8 cellular contexts compared by ENCODE assay signal in the genomic region with DNA sequence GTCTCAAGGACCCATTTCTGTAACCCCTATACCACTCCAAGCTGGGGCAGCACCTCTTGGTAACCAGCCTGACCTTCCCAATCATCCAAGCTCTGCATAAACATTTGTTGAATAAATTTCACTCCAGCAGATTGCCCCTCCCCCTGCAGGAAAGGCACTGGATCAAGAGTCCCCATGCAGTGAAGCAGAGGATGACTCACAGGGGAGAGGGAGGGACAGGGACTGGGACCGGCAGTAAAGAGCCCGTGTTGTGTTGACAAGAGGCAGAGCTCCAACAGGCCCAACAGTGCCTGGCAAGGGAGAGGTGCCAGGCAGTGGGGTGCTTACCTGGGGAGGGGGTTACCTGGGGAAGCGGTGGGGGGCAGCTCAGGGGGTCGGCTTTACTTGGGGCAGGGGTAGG. TPM values are rescaled to one million over a fixed set of nuclear protein-coding genes. Genes with fewer than 3 reads are reported as not detected.
DNase-seq lines count a peak whose midpoint lies in the region; ATAC-seq lines count a peak whose summit lies in the region.

No MANE protein-coding gene starts in this region.

- H3K4me3 ChIP-seq in CD4-positive, alpha-beta memory T cell (ENCODE audit: low read length in 2 of 2): no peak overlapping the region

- CTCF ChIA-PET in CD4-positive, alpha-beta memory T cell (lab: Charles Lee; ENCODE audit: partially characterized antibody): no interaction called here
- CTCF ChIA-PET in activated CD4-positive, alpha-beta memory T cell treated with anti-CD3 and anti-CD28 coated beads for 36 hours (lab: Charles Lee): interaction anchor here (0.9 to 1.6 kb wide), 2 partner anchors 10 to 32 kb away, joined by 3 read pairs; a partner anchor contains a TSS

- no peak overlapping the region for H3K4me3 Mint-ChIP-seq in CD4-positive, alpha-beta memory T cell
- no peak overlapping the region for H3K4me3 Mint-ChIP-seq in dendritic cell treated with granulocyte-macrophage colony-stimulating factor and Interleukin-4, amounts not matched to agents 40 ng/mL and 50 ng/mL, for 4 days
- H3K4me3 Mint-ChIP-seq in activated CD4-positive, alpha-beta memory T cell treated with anti-CD3 and anti-CD28 coated beads for 36 hours: no peak overlapping the region

- no peaks in the 10 kb centered on the region for H3K9me3 Mint-ChIP-seq in CD4-positive, alpha-beta memory T cell
- H3K9me3 Mint-ChIP-seq in dendritic cell treated with granulocyte-macrophage colony-stimulating factor and Interleukin-4, amounts not matched to agents 40 ng/mL and 50 ng/mL, for 4 days: no peaks in the 10 kb centered on the region
- no peaks in the 10 kb centered on the region for H3K9me3 Mint-ChIP-seq in activated CD4-positive, alpha-beta memory T cell treated with anti-CD3 and anti-CD28 coated beads for 36 hours

- no peaks in the 10 kb centered on the region for H3K27me3 ChIP-seq in CD4-positive, alpha-beta memory T cell (ENCODE audit: insufficient read depth, low read length)

- DNase-seq in CD4-positive, alpha-beta memory T cell: no peak
- DNase-seq in NCI-H2196 treated with DMSO at 0.1 percent for 48 hours (lab: John Stamatoyannopoulos, UW; ENCODE audit: unreplicated experiment) (peak; percentile 30), medulla oblongata (ENCODE audit: extremely low spot score) (peak; percentile 66), NCI-H748 treated with DMSO at 0.1 percent for 48 hours (lab: John Stamatoyannopoulos, UW) (no peak), NCI-H526 treated with DMSO at 0.1 percent for 48 hours (lab: John Stamatoyannopoulos, UW) (no peak)
- DNase-seq in activated CD4-positive, alpha-beta memory T cell treated with anti-CD3 and anti-CD28 coated beads for 36 hours: no peak

- H3K36me3 Mint-ChIP-seq in CD4-positive, alpha-beta memory T cell: peaks cover 0 to 1% of the 10 kb centered on the region in 2 donors
- H3K36me3 Mint-ChIP-seq in dendritic cell treated with granulocyte-macrophage colony-stimulating factor and Interleukin-4, amounts not matched to agents 40 ng/mL and 50 ng/mL, for 4 days (ENCODE audit: low read depth): peaks cover 21% of the 10 kb centered on the region
- peaks cover 2% of the 10 kb centered on the region for H3K36me3 Mint-ChIP-seq in activated CD4-positive, alpha-beta memory T cell treated with anti-CD3 and anti-CD28 coated beads for 36 hours

- intact Hi-C loops in CD4-positive, alpha-beta memory T cell (cut with micrococcal nuclease): no loop called here
- intact Hi-C loops in dendritic cell treated with granulocyte-macrophage colony-stimulating factor and Interleukin-4, amounts not matched to agents 40 ng/mL and 50 ng/mL, for 4 days (cut with micrococcal nuclease): no loop called here
- intact Hi-C loops in activated CD4-positive, alpha-beta memory T cell treated with anti-CD3 and anti-CD28 coated beads for 36 hours (cut with micrococcal nuclease): no loop called here

- no peaks in the 10 kb centered on the region for H3K27me3 Mint-ChIP-seq in CD4-positive, alpha-beta memory T cell
- no peaks in the 10 kb centered on the region for H3K27me3 Mint-ChIP-seq in dendritic cell treated with granulocyte-macrophage colony-stimulating factor and Interleukin-4, amounts not matched to agents 40 ng/mL and 50 ng/mL, for 4 days
- H3K27me3 Mint-ChIP-seq in activated CD4-positive, alpha-beta memory T cell treated with anti-CD3 and anti-CD28 coated beads for 36 hours: no peaks in the 10 kb centered on the region

- peak overlapping the region in 5 of 7 donors; percentile 24 to 89 (median 59) for H3K27ac Mint-ChIP-seq in CD4-positive, alpha-beta memory T cell
- peak overlapping the region; percentile 14 for H3K27ac Mint-ChIP-seq in dendritic cell treated with granulocyte-macrophage colony-stimulating factor and Interleukin-4, amounts not matched to agents 40 ng/mL and 50 ng/mL, for 4 days
- H3K27ac Mint-ChIP-seq in activated CD4-positive, alpha-beta memory T cell treated with anti-CD3 and anti-CD28 coated beads for 36 hours: no peak overlapping the region

- H3K9me3 ChIP-seq in CD4-positive, alpha-beta memory T cell (ENCODE audit: control insufficient read depth in 1 of 2, low read length in 2 of 2): no peaks in the 10 kb centered on the region

- POLR2A ChIA-PET in CD4-positive, alpha-beta memory T cell (lab: Charles Lee; ENCODE audit: partially characterized antibody): no interaction called here
- POLR2A ChIA-PET in activated CD4-positive, alpha-beta memory T cell treated with anti-CD3 and anti-CD28 coated beads for 36 hours (lab: Charles Lee): no interaction called here

- no peak for ATAC-seq in HG03565 (IDR thresholded peaks at IDR 0.05; ENCODE audit: unreplicated experiment)

- H3K4me1 Mint-ChIP-seq in CD4-positive, alpha-beta memory T cell: peaks cover 0 to 8% (median under 1%) of the 10 kb centered on the region in 4 donors
- H3K4me1 Mint-ChIP-seq in dendritic cell treated with granulocyte-macrophage colony-stimulating factor and Interleukin-4, amounts not matched to agents 40 ng/mL and 50 ng/mL, for 4 days (ENCODE audit: low read depth): peaks cover 58% of the 10 kb centered on the region
- H3K4me1 Mint-ChIP-seq in activated CD4-positive, alpha-beta memory T cell treated with anti-CD3 and anti-CD28 coated beads for 36 hours (ENCODE audit: low read depth): no peaks in the 10 kb centered on the region

- no peaks in the 10 kb centered on the region for H3K36me3 ChIP-seq in CD4-positive, alpha-beta memory T cell (ENCODE audit: insufficient read depth, low read length)

- no peak overlapping the region for H3K27ac ChIP-seq in CD4-positive, alpha-beta memory T cell (ENCODE audit: low read depth, low read length)

- no peaks in the 10 kb centered on the region for H3K4me1 ChIP-seq in CD4-positive, alpha-beta memory T cell (ENCODE audit: insufficient read depth, low read length)

RNA-seq across cellular contexts. Expression of a gene that starts 32.3 kb away (rescaled TPM):
- total RNA-seq in CD4-positive, alpha-beta memory T cell: 10 to 100 TPM; 11.4 to 13.2 TPM
- polyA plus RNA-seq in CD4-positive, alpha-beta memory T cell: 10 to 100 TPM in 1 of 2 donors, 1 to 10 TPM in 1; 2.1 to 15.0 TPM
- total RNA-seq in activated CD4-positive, alpha-beta memory T cell treated with anti-CD3 and anti-CD28 coated beads for 36 hours: 10 to 100 TPM; 16.0 to 17.8 TPM

Comparison
In these comparisons a context has a peak if more than half of its experiments do, and no peak if none do; other contexts are left out.
1. DNase-seq: peak in NCI-H2196 treated with DMSO at 0.1 percent for 48 hours (single experiment) and medulla oblongata (single experiment); none in CD4-positive, alpha-beta memory T cell (0 of 5), activated CD4-positive, alpha-beta memory T cell treated with anti-CD3 and anti-CD28 coated beads for 36 hours (single experiment), NCI-H748 treated with DMSO at 0.1 percent for 48 hours (single experiment) and NCI-H526 treated with DMSO at 0.1 percent for 48 hours (single experiment).